Comparison of ENCODE assay signal across 9 cellular contexts in the genomic region with DNA sequence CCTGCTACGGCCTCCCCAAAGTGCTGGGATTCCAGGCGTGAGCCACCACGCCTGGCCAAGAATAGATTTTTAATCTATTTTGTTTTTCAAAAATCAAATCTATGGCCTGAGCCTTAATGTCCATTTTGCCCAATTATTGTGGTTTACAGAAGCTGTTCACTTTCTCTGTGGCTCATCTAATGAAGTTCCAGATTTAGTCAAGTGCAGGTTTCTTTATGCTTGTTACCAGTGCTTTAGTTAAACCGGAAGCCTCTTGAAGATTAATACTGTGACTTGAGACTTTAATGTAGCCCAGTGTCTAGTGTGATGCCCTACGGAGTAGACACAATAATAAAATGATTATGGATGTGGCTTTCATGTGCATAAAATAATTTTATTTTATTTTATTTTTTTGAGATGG.
"Had no signal": no experiment of that assay in that cellular context is flagged by ENCODE, and none has a peak within 500 bp of the region (broad histone marks: within the 10 kb centered on the region; RNA-seq: fewer than 3 reads in every experiment).

No MANE protein-coding gene starts in this region.

- ATAC-seq: HCT116, K562 had no signal

- H3K9me3 ChIP-seq: HAP-1 had no signal

- DNase-seq: GM23248, GOT3, H7, HFFc6, IMR-90, KG1 had no signal

- H3K27ac Mint-ChIP-seq: HFFc6 had no signal

- H3K9me3 Mint-ChIP-seq: HFFc6 had no signal

- H3K4me3 Mint-ChIP-seq: HFFc6 had no signal
